ENCODE assay signal across 22 cellular contexts in genomic region chr12:15644700-15645099, GRCh38.
"Had no signal": no experiment of that assay in that cellular context is flagged by ENCODE, and none has a peak within 500 bp of the region (broad histone marks: within the 10 kb centered on the region; RNA-seq: fewer than 3 reads in every experiment).

No MANE protein-coding gene starts in this region.

- H3K36me3 Mint-ChIP-seq: activated naive CD8-positive, alpha-beta T cell; memory B cell; natural killer cell; WTC11 had no signal

- ATAC-seq: effector memory CD8-positive, alpha-beta T cell; left ventricle myocardium superior; natural killer cell; stimulated activated naive CD8-positive, alpha-beta T cell treated with anti-CD3 and anti-CD28 coated beads, Interleukin-15, Interleukin-2, amounts not matched to agents 100 U/mL and 50 U/mL, for 24 hours; WTC11 had no signal

- H3K9me3 ChIP-seq: right atrium auricular region, suprapubic skin had no signal

- DNase-seq: activated CD4-positive, alpha-beta memory T cell treated with anti-CD3 and anti-CD28 coated beads, Interleukin-2, amount 10 ng/mL, durations not matched to agents 7 days and 5 days; activated CD4-positive, alpha-beta T cell treated with anti-CD3 and anti-CD28 coated beads for 4 hours; activated effector memory CD4-positive, alpha-beta T cell treated with anti-CD3 and anti-CD28 coated beads, Interleukin-2, amount 50 U/mL, for 16 hours; activated T-cell treated with anti-CD3 and anti-CD28 coated beads, Interleukin-2, amount 50 U/mL, for 48 hours; dermis blood vessel endothelial cell; effector memory CD8-positive, alpha-beta T cell; glutamatergic neuron; kidney glomerular epithelial cell; left ventricle myocardium superior; natural killer cell; stimulated activated CD4-positive, alpha-beta T cell treated with anti-CD3 and anti-CD28 coated beads, Interleukin-4, amount 100 ng/mL, for 4 hours; stimulated activated CD8-positive, alpha-beta memory T cell treated with anti-CD3 and anti-CD28 coated beads, Interleukin-4, amount 100 ng/mL, for 48 hours; stimulated activated naive CD8-positive, alpha-beta T cell treated with anti-CD3 and anti-CD28 coated beads, Interleukin-15, Interleukin-2, amounts not matched to agents 100 U/mL and 50 U/mL, for 24 hours; T-helper 2 cell; trophoblast cell had no signal

- H3K4me3 ChIP-seq: right atrium auricular region, smooth muscle cell, suprapubic skin had no signal

- H3K4me1 Mint-ChIP-seq: activated CD4-positive, alpha-beta memory T cell treated with anti-CD3 and anti-CD28 coated beads, Interleukin-2, amount 10 ng/mL, durations not matched to agents 7 days and 5 days; memory B cell; natural killer cell; WTC11 had no signal

- H3K27ac Mint-ChIP-seq: activated CD4-positive, alpha-beta memory T cell treated with anti-CD3 and anti-CD28 coated beads, Interleukin-2, amount 10 ng/mL, durations not matched to agents 7 days and 5 days; activated naive CD8-positive, alpha-beta T cell; effector memory CD8-positive, alpha-beta T cell; memory B cell; natural killer cell; progenitor cell of endocrine pancreas; WTC11 had no signal

- H3K4me2 ChIP-seq: smooth muscle cell had no signal

- H3K27ac ChIP-seq: right atrium auricular region, suprapubic skin had no signal

- H3K4me3 Mint-ChIP-seq: activated CD4-positive, alpha-beta memory T cell treated with anti-CD3 and anti-CD28 coated beads, Interleukin-2, amount 10 ng/mL, durations not matched to agents 7 days and 5 days; activated naive CD8-positive, alpha-beta T cell; effector memory CD8-positive, alpha-beta T cell; memory B cell; natural killer cell; WTC11 had no signal

- H3K9me3 Mint-ChIP-seq: activated CD4-positive, alpha-beta memory T cell treated with anti-CD3 and anti-CD28 coated beads, Interleukin-2, amount 10 ng/mL, durations not matched to agents 7 days and 5 days; effector memory CD8-positive, alpha-beta T cell; memory B cell; natural killer cell; WTC11 had no signal

- H3K27me3 ChIP-seq: right atrium auricular region, suprapubic skin had no signal

- H3K27me3 Mint-ChIP-seq: activated CD4-positive, alpha-beta memory T cell treated with anti-CD3 and anti-CD28 coated beads, Interleukin-2, amount 10 ng/mL, durations not matched to agents 7 days and 5 days; activated naive CD8-positive, alpha-beta T cell; memory B cell; progenitor cell of endocrine pancreas had no signal

- H3K4me1 ChIP-seq: right atrium auricular region, suprapubic skin had no signal
